In the genomic region with DNA sequence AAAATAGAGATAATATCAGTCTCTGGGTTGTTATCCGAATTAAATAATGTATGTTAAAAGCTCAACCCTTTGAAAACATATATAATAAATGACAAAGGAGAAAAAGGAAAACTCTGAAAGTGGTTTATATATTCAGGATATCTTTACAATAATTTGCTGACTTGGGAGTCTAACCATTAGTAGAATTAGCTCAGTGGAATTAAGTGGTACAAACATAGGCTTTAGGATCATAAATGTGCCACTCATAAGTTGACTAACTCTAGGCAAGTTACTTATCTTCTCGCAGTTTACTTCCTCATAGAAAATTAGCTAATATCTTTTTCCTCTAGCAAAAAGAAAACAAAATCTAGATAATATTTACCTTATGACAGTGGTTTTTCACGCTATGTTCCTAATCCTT, we compare ENCODE assay signal across 25 cellular contexts.
"Had no signal": no experiment of that assay in that cellular context is flagged by ENCODE, and none has a peak within 500 bp of the region (broad histone marks: within the 10 kb centered on the region; RNA-seq: fewer than 3 reads in every experiment).

No MANE protein-coding gene starts in this region.

- H3K4me1 Mint-ChIP-seq: immature natural killer cell; memory B cell; mesothelial cell of epicardium; stimulated activated naive CD8-positive, alpha-beta T cell treated with anti-CD3 and anti-CD28 coated beads, Interleukin-15, amount 100 ng/mL, for 72 hours had no signal

- H3K36me3 Mint-ChIP-seq: natural killer cell had no signal

- ATAC-seq: effector memory CD8-positive, alpha-beta T cell; gastroesophageal sphincter; left cardiac atrium; lower lobe of right lung; natural killer cell; stimulated activated naive CD8-positive, alpha-beta T cell treated with anti-CD3 and anti-CD28 coated beads, Interleukin-15, amount 100 ng/mL, for 72 hours; upper lobe of right lung had no signal

- H3K36me3 ChIP-seq: ovary had no signal

- H3K27me3 Mint-ChIP-seq: effector memory CD8-positive, alpha-beta T cell; memory B cell; stimulated activated naive CD8-positive, alpha-beta T cell treated with anti-CD3 and anti-CD28 coated beads, Interleukin-15, amount 100 ng/mL, for 72 hours had no signal

- H3K27me3 ChIP-seq: esophagus muscularis mucosa, gastroesophageal sphincter, ovary, right atrium auricular region, testis, tibial nerve, upper lobe of right lung, vagina had no signal

- H3K4me3 Mint-ChIP-seq: effector memory CD8-positive, alpha-beta T cell; immature natural killer cell; memory B cell; mesothelial cell of epicardium; natural killer cell; neural crest cell; stimulated activated naive CD8-positive, alpha-beta T cell treated with anti-CD3 and anti-CD28 coated beads, Interleukin-15, amount 100 ng/mL, for 72 hours had no signal

- H3K9me3 ChIP-seq: esophagus muscularis mucosa, gastroesophageal sphincter, left ventricle myocardium inferior, lower lobe of right lung, ovary, right atrium auricular region, testis, tibial nerve, upper lobe of right lung, vagina had no signal

- H3K27ac ChIP-seq: epithelial cell of prostate, esophagus muscularis mucosa, gastroesophageal sphincter, left ventricle myocardium inferior, lower lobe of right lung, ovary, right atrium auricular region, testis, tibial nerve, upper lobe of right lung, vagina had no signal

- DNase-seq: effector memory CD8-positive, alpha-beta T cell; foreskin fibroblast; glutamatergic neuron; immature natural killer cell; kidney; left cardiac atrium; left ventricle myocardium inferior; lower lobe of right lung; natural killer cell; nucleus accumbens; ovary; small intestine; stimulated activated CD4-positive, alpha-beta T cell treated with anti-CD3 and anti-CD28 coated beads, Interleukin-2, amount 100 ng/mL, for 48 hours; stimulated activated naive CD8-positive, alpha-beta T cell treated with anti-CD3 and anti-CD28 coated beads, Interleukin-15, amount 100 ng/mL, for 72 hours; testis; upper lobe of right lung had no signal

- FAIRE-seq: kidney, small intestine had no signal

- H3K4me1 ChIP-seq: esophagus muscularis mucosa, gastroesophageal sphincter, left ventricle myocardium inferior, lower lobe of right lung, right atrium auricular region, testis, upper lobe of right lung, vagina had no signal

- H3K9me3 Mint-ChIP-seq: effector memory CD8-positive, alpha-beta T cell; immature natural killer cell; memory B cell; mesothelial cell of epicardium; natural killer cell; neural crest cell; stimulated activated naive CD8-positive, alpha-beta T cell treated with anti-CD3 and anti-CD28 coated beads, Interleukin-15, amount 100 ng/mL, for 72 hours had no signal

- H3K4me3 ChIP-seq: esophagus muscularis mucosa, gastroesophageal sphincter, left ventricle myocardium inferior, lower lobe of right lung, ovary, right atrium auricular region, testis, tibial nerve, upper lobe of right lung, vagina had no signal

- H3K27ac Mint-ChIP-seq: effector memory CD8-positive, alpha-beta T cell; mesothelial cell of epicardium; natural killer cell; stimulated activated naive CD8-positive, alpha-beta T cell treated with anti-CD3 and anti-CD28 coated beads, Interleukin-15, amount 100 ng/mL, for 72 hours had no signal
